ENCODE assay signal across 22 cellular contexts in genomic region chr17:18205861-18206260, GRCh38. TPM values are rescaled to one million over a fixed set of nuclear protein-coding genes. Genes with fewer than 3 reads are reported as not detected.
A peak's percentile ranks its signal among the peaks of the same experiment; 100 is the strongest.
DNase-seq lines count a peak whose midpoint lies in the region; ATAC-seq, FAIRE-seq and TF ChIP-seq lines count a peak whose summit lies in the region.
"Had no signal": no experiment of that assay in that cellular context is flagged by ENCODE, and none has a peak within 500 bp of the region (broad histone marks: within the 10 kb centered on the region; RNA-seq: fewer than 3 reads in every experiment).

No MANE protein-coding gene starts in this region.

- H3K23ac ChIP-seq in H1 (ENCODE audit: insufficient read length) = no peak overlapping the region

- POLR2A ChIA-PET in H1 (lab: Charles Lee; ENCODE audit: partially characterized antibody) = interaction anchor here (1.6 kb wide), 1 partner anchor 22 kb away, joined by 6 read pairs; the partner anchor contains the start of gene ALKBH5

- no peak overlapping the region for H2AK5ac ChIP-seq in H1 (ENCODE audit: low read depth, low read length)

- peaks cover 9 to 23% of the 10 kb centered on the region in 2 experiments for H4K20me1 ChIP-seq in H1 (replicated peaks in 1 of 2; ENCODE audit: control insufficient read depth in 1 of 2, insufficient read depth in 2 of 2, low read length in 2 of 2)

- H2BK20ac ChIP-seq in H1 (ENCODE audit: low read length) = no peak overlapping the region

- no peaks in the 10 kb centered on the region for H3K23me2 ChIP-seq in H1 (ENCODE audit: low read depth, low read length)

- no peak overlapping the region for H3K4me2 ChIP-seq in H1 (ENCODE audit: insufficient read depth in 1 of 2, low read depth in 2 of 2, low read length in 2 of 2)

- no peak overlapping the region for H3K56ac ChIP-seq in H1 (replicated peaks; ENCODE audit: insufficient read length, low read depth, low read length)

- peak overlapping the region; percentile 35; the same call in 1 of the 2 replicates for H2BK5ac ChIP-seq in H1 (ENCODE audit: low read depth, low read length)

- no peak for TF ChIP-seq POLR2A in H1 (IDR thresholded peaks at IDR 0.05; ENCODE audit: control extremely low read depth in 1 of 2, low read depth in 2 of 2, low read length in 2 of 2)

- ATAC-seq in left ventricle myocardium superior = peak; percentile 11
- no peak for ATAC-seq in right cardiac atrium
- ATAC-seq: HCT116 had no signal

- H3K9me3 Mint-ChIP-seq in activated T-helper 1 cell treated with anti-CD3 and anti-CD28 coated beads, Interleukin-12 subunit alpha, Interleukin-12 subunit beta, Interleukin-2, Interleukin-4 antibody, amounts not matched to agents 30 ng/mL and 10 ng/mL and 1 ng/mL, durations not matched to agents 14 hours and 24 hours and 36 hours = no peaks in the 10 kb centered on the region
- H3K9me3 Mint-ChIP-seq in activated T-helper 2 cell treated with anti-CD3 and anti-CD28 coated beads, Interferon-gamma antibody, Interleukin-2, Interleukin-4, amounts not matched to agents 10 μg/mL and 5 μg/mL and 100 μg/mL, durations not matched to agents 14 hours and 24 hours and 36 hours = no peaks in the 10 kb centered on the region
- H3K9me3 Mint-ChIP-seq: IgD-negative memory B cell had no signal

- no peak overlapping the region for H2BK120ac ChIP-seq in H1 (replicated peaks; ENCODE audit: low read depth, low read length)

- TF ChIP-seq EP300 in H1 (IDR thresholded peaks at IDR 0.05; ENCODE audit: borderline replicate concordance in 1 of 2, low read depth in 2 of 2, low read length in 2 of 2) = no peak

- H3K14ac ChIP-seq in H1 (ENCODE audit: insufficient read length) = no peak overlapping the region

- H3K4me1 ChIP-seq in right cardiac atrium (ENCODE audit: control insufficient read depth, insufficient read depth, low read length) = no peaks in the 10 kb centered on the region
- peaks cover 0 to 8% (median 3%) of the 10 kb centered on the region in 4 experiments; a peak in 5 of 7 replicates for H3K4me1 ChIP-seq in H1 (replicated peaks in 1 of 4; ENCODE audit: control insufficient read depth in 3 of 4, insufficient read depth in 4 of 4, low read length in 3 of 4)

- no peak overlapping the region for H3K18ac ChIP-seq in H1 (ENCODE audit: extremely low read depth, low read length)

- no peak for DNase-seq in left ventricle myocardium superior
- no peak for DNase-seq in right cardiac atrium
- no peak for DNase-seq in activated T-helper 1 cell treated with anti-CD3 and anti-CD28 coated beads, Interleukin-12 subunit alpha, Interleukin-12 subunit beta, Interleukin-2, Interleukin-4 antibody, amounts not matched to agents 30 ng/mL and 10 ng/mL and 1 ng/mL, durations not matched to agents 14 hours and 24 hours and 36 hours (ENCODE audit: low spot score)
- no peak for DNase-seq in H1 (ENCODE audit: low read depth in 1 of 2, low spot score in 2 of 2)
- no peak for DNase-seq in activated T-helper 2 cell treated with anti-CD3 and anti-CD28 coated beads, Interferon-gamma antibody, Interleukin-2, Interleukin-4, amounts not matched to agents 10 μg/mL and 5 μg/mL and 100 μg/mL, durations not matched to agents 14 hours and 24 hours and 36 hours (ENCODE audit: low spot score)
- no peak for DNase-seq in AG08395 (ENCODE audit: low spot score)
- DNase-seq in NCI-H2171 (lab: John Stamatoyannopoulos, UW) = no peak
- DNase-seq: Calu3; CD4-positive, alpha-beta memory T cell; DMS53; Kasumi-1; NCI-H1105; NCI-H1694 treated with DMSO at 0.1 percent for 48 hours; NCI-H2107; NCI-H226; NCI-H524 treated with DMSO at 0.1 percent for 48 hours; SIG-M5 had no signal

- no peaks in the 10 kb centered on the region for H3K27me3 ChIP-seq in right cardiac atrium (ENCODE audit: control insufficient read depth, insufficient read depth)
- no peaks in the 10 kb centered on the region for H3K27me3 ChIP-seq in H1 (replicated peaks in 1 of 4; ENCODE audit: control insufficient read depth in 3 of 4, extremely low read depth in 1 of 4, insufficient read depth in 3 of 4, low read length in 3 of 4)

- H4K8ac ChIP-seq in H1 (ENCODE audit: extremely low read depth, insufficient read depth, low read length) = no peak overlapping the region

- peaks cover 6 to 43% (median 19%) of the 10 kb centered on the region in 4 experiments; a peak in 6 of 8 replicates for H3K36me3 ChIP-seq in H1 (ENCODE audit: control insufficient read depth in 2 of 4, insufficient read depth in 4 of 4, low read length in 3 of 4)

- H3K27ac ChIP-seq in right cardiac atrium (ENCODE audit: low read length) (no peak overlapping the region), H1 (ENCODE audit: low read depth, low read length) (no peak overlapping the region)
- H3K27ac ChIP-seq: HL-60 had no signal

- H3K79me2 ChIP-seq in H1 (ENCODE audit: control insufficient read depth in 1 of 2, insufficient read depth in 2 of 2, low read length in 2 of 2) = peaks cover 0 to 32% of the 10 kb centered on the region in 2 experiments; a peak in 2 of 4 replicates

- peak overlapping the region; percentile 29 for H3K27ac Mint-ChIP-seq in activated T-helper 1 cell treated with anti-CD3 and anti-CD28 coated beads, Interleukin-12 subunit alpha, Interleukin-12 subunit beta, Interleukin-2, Interleukin-4 antibody, amounts not matched to agents 30 ng/mL and 10 ng/mL and 1 ng/mL, durations not matched to agents 14 hours and 24 hours and 36 hours
- H3K27ac Mint-ChIP-seq in activated T-helper 2 cell treated with anti-CD3 and anti-CD28 coated beads, Interferon-gamma antibody, Interleukin-2, Interleukin-4, amounts not matched to agents 10 μg/mL and 5 μg/mL and 100 μg/mL, durations not matched to agents 14 hours and 24 hours and 36 hours = no peak overlapping the region
- H3K27ac Mint-ChIP-seq: B cell had no signal

- H2BK15ac ChIP-seq in H1 (ENCODE audit: low read length) = no peak overlapping the region

- TF ChIP-seq CTCF in H1 (IDR thresholded peaks at IDR 0.05; ENCODE audit: control extremely low read depth in 1 of 3, insufficient read depth in 1 of 3, low read depth in 1 of 3, low read length in 3 of 3) = no peak

- H3K4me3 ChIP-seq in right cardiac atrium (ENCODE audit: low read length) (no peak overlapping the region), H1 (ENCODE audit: extremely low read depth in 1 of 4, insufficient read depth in 2 of 4, low read depth in 3 of 4, low read length in 4 of 4) (no peak overlapping the region)

- no peaks in the 10 kb centered on the region for H3K9me3 ChIP-seq in right cardiac atrium (ENCODE audit: control insufficient read depth, low read length)
- no peaks in the 10 kb centered on the region for H3K9me3 ChIP-seq in H1 (ENCODE audit: insufficient read depth in 2 of 2, low read depth in 1 of 2, low read length in 1 of 2)

- no peak overlapping the region for H4K5ac ChIP-seq in H1 (ENCODE audit: insufficient read length, low read depth, low read length)

- no peak overlapping the region for H3K4ac ChIP-seq in H1 (replicated peaks; ENCODE audit: insufficient read length, low read depth, low read length)

- no peak overlapping the region for H2AFZ ChIP-seq in H1 (ENCODE audit: low read length)

- no peaks in the 10 kb centered on the region for H3K27me3 Mint-ChIP-seq in activated T-helper 1 cell treated with anti-CD3 and anti-CD28 coated beads, Interleukin-12 subunit alpha, Interleukin-12 subunit beta, Interleukin-2, Interleukin-4 antibody, amounts not matched to agents 30 ng/mL and 10 ng/mL and 1 ng/mL, durations not matched to agents 14 hours and 24 hours and 36 hours (ENCODE audit: insufficient read depth)
- H3K27me3 Mint-ChIP-seq in activated T-helper 2 cell treated with anti-CD3 and anti-CD28 coated beads, Interferon-gamma antibody, Interleukin-2, Interleukin-4, amounts not matched to agents 10 μg/mL and 5 μg/mL and 100 μg/mL, durations not matched to agents 14 hours and 24 hours and 36 hours (ENCODE audit: low read depth) = no peaks in the 10 kb centered on the region
- H3K27me3 Mint-ChIP-seq: B cell; CD4-positive, alpha-beta memory T cell; IgD-negative memory B cell had no signal

- peaks cover 38% of the 10 kb centered on the region for H3K36me3 Mint-ChIP-seq in activated T-helper 1 cell treated with anti-CD3 and anti-CD28 coated beads, Interleukin-12 subunit alpha, Interleukin-12 subunit beta, Interleukin-2, Interleukin-4 antibody, amounts not matched to agents 30 ng/mL and 10 ng/mL and 1 ng/mL, durations not matched to agents 14 hours and 24 hours and 36 hours (ENCODE audit: low read depth)
- peaks cover 58% of the 10 kb centered on the region for H3K36me3 Mint-ChIP-seq in activated T-helper 2 cell treated with anti-CD3 and anti-CD28 coated beads, Interferon-gamma antibody, Interleukin-2, Interleukin-4, amounts not matched to agents 10 μg/mL and 5 μg/mL and 100 μg/mL, durations not matched to agents 14 hours and 24 hours and 36 hours (ENCODE audit: low read depth)
- H3K36me3 Mint-ChIP-seq: IgD-negative memory B cell had no signal

- peaks cover 3% of the 10 kb centered on the region for H3K4me1 Mint-ChIP-seq in activated T-helper 1 cell treated with anti-CD3 and anti-CD28 coated beads, Interleukin-12 subunit alpha, Interleukin-12 subunit beta, Interleukin-2, Interleukin-4 antibody, amounts not matched to agents 30 ng/mL and 10 ng/mL and 1 ng/mL, durations not matched to agents 14 hours and 24 hours and 36 hours (ENCODE audit: low read depth)
- no peaks in the 10 kb centered on the region for H3K4me1 Mint-ChIP-seq in activated T-helper 2 cell treated with anti-CD3 and anti-CD28 coated beads, Interferon-gamma antibody, Interleukin-2, Interleukin-4, amounts not matched to agents 10 μg/mL and 5 μg/mL and 100 μg/mL, durations not matched to agents 14 hours and 24 hours and 36 hours (ENCODE audit: low read depth)

- peaks cover 19% of the 10 kb centered on the region for H3K79me1 ChIP-seq in H1 (ENCODE audit: low read depth, low read length)

- H3K4me3 Mint-ChIP-seq in activated T-helper 1 cell treated with anti-CD3 and anti-CD28 coated beads, Interleukin-12 subunit alpha, Interleukin-12 subunit beta, Interleukin-2, Interleukin-4 antibody, amounts not matched to agents 30 ng/mL and 10 ng/mL and 1 ng/mL, durations not matched to agents 14 hours and 24 hours and 36 hours = no peak overlapping the region
- H3K4me3 Mint-ChIP-seq in activated T-helper 2 cell treated with anti-CD3 and anti-CD28 coated beads, Interferon-gamma antibody, Interleukin-2, Interleukin-4, amounts not matched to agents 10 μg/mL and 5 μg/mL and 100 μg/mL, durations not matched to agents 14 hours and 24 hours and 36 hours (ENCODE audit: low read depth) = no peak overlapping the region
- H3K4me3 Mint-ChIP-seq: B cell; CD4-positive, alpha-beta memory T cell; IgD-negative memory B cell had no signal

- intact Hi-C loops in left ventricle myocardium superior (cut with micrococcal nuclease) = no loop called here
- intact Hi-C loops in right cardiac atrium (cut with DNase I) = loop anchor here in 1 of 4 donors (10.0 kb wide), 1 partner anchor 59 kb away; the partner anchor contains the start of gene MIEF2
- intact Hi-C loops in activated T-helper 1 cell treated with anti-CD3 and anti-CD28 coated beads, Interleukin-12 subunit alpha, Interleukin-12 subunit beta, Interleukin-2, Interleukin-4 antibody, amounts not matched to agents 30 ng/mL and 10 ng/mL and 1 ng/mL, durations not matched to agents 14 hours and 24 hours and 36 hours (cut with micrococcal nuclease) = no loop called here
- intact Hi-C loops in activated T-helper 2 cell treated with anti-CD3 and anti-CD28 coated beads, Interferon-gamma antibody, Interleukin-2, Interleukin-4, amounts not matched to agents 10 μg/mL and 5 μg/mL and 100 μg/mL, durations not matched to agents 14 hours and 24 hours and 36 hours (cut with micrococcal nuclease) = no loop called here

- FAIRE-seq in H1 (lab: Jason Lieb, UNC) = no peak
- FAIRE-seq: RCC 7860 had no signal

- H4K91ac ChIP-seq in H1 (replicated peaks; ENCODE audit: insufficient read length, low read length) = no peak overlapping the region

- no peak for TF ChIP-seq RAD21 in H1 (IDR thresholded peaks at IDR 0.05 in 1 of 2, conservative IDR thresholded peaks at IDR 0.05 in 1 of 2; ENCODE audit: low read depth in 2 of 2, low read length in 2 of 2)

- CTCF ChIA-PET in H1 (lab: Charles Lee; ENCODE audit: partially characterized antibody) = interaction anchor here (1.1 to 8.5 kb wide), 7 partner anchors 8 to 67 kb away, joined by 3 to 78 read pairs (median 4); no protein-coding TSS in a partner anchor

- no peak overlapping the region for H2BK12ac ChIP-seq in H1 (ENCODE audit: low read depth, low read length)

- no peak overlapping the region for H3K9ac ChIP-seq in H1 (replicated peaks in 1 of 4; ENCODE audit: extremely low read depth in 1 of 4, low read depth in 3 of 4, low read length in 3 of 4)

- 79% methylated on average over 2 of the region's 2 CpGs for WGBS in right cardiac atrium
- 93% methylated on average over 2 of the region's 2 CpGs; no CpG with 5 or more reads in 1 of the 2 experiments for WGBS in H1 (ENCODE audit: extremely low coverage in 1 of 2, insufficient coverage in 1 of 2, insufficient read length in 1 of 2, insufficient replicate concordance in 2 of 2, low coverage in 1 of 2, low lambda C conversion rate in 2 of 2, missing lambda C conversion rate in 1 of 2), 2 experiments

RNA-seq across cellular contexts. Expression of gene LLGL1, which starts 19.6 kb away (rescaled TPM):
- total RNA-seq in left ventricle myocardium superior (9.0 TPM), right cardiac atrium (10 to 100 TPM; 11.2 to 13.9 (median 12.6) TPM)
- polyA plus RNA-seq in right cardiac atrium (8.6 TPM), H1 (2011; rRNA removed) (107 and 137 TPM in 2 replicates)
- 22.6 and 23.4 TPM in 2 replicates for total RNA-seq in activated T-helper 1 cell treated with anti-CD3 and anti-CD28 coated beads, Interleukin-12 subunit alpha, Interleukin-12 subunit beta, Interleukin-2, Interleukin-4 antibody, amounts not matched to agents 30 ng/mL and 10 ng/mL and 1 ng/mL, durations not matched to agents 14 hours and 24 hours and 36 hours
- 71.3 and 72.8 TPM in 2 replicates for total RNA-seq in H1 (2021; fragmentation: NEBNext Ultra II Directional; extraction: Animal tissue kit (Norgen Biotek cat#: 25700))
- polyA plus RNA-seq in H1 (2011; cell fraction: cytosol; rRNA removed) = 95.0 TPM
- 119 TPM for polyA plus RNA-seq in H1 (2011; cell fraction: nucleus; rRNA removed)
- polyA plus RNA-seq in H1 (2012, experiment 1 of 2) = 45.9 to 70.7 TPM (median 65.3 TPM) in 4 replicates
- 66.3 TPM for polyA plus RNA-seq in H1 (2012, experiment 2 of 2)
- 30.5 TPM for polyA plus RNA-seq in H1 (2013, experiment 1 of 2)
- 29.6 TPM for polyA plus RNA-seq in H1 (2013, experiment 2 of 2)
- polyA minus RNA-seq in H1 (2011; rRNA and poly(A)+ RNA removed) = 61.7 and 89.9 TPM in 2 replicates
- polyA minus RNA-seq in H1 (2011; cell fraction: cytosol; rRNA and poly(A)+ RNA removed) = 61.0 TPM
- 46.1 TPM for polyA minus RNA-seq in H1 (2011; cell fraction: nucleus; rRNA and poly(A)+ RNA removed)
- total RNA-seq in activated T-helper 2 cell treated with anti-CD3 and anti-CD28 coated beads, Interferon-gamma antibody, Interleukin-2, Interleukin-4, amounts not matched to agents 10 μg/mL and 5 μg/mL and 100 μg/mL, durations not matched to agents 14 hours and 24 hours and 36 hours = 23.0 and 24.7 TPM in 2 replicates

RNA-seq across cellular contexts. Expression of gene ALKBH5, which starts 22.2 kb away (rescaled TPM):
- total RNA-seq in left ventricle myocardium superior (197 TPM), right cardiac atrium (100 to 1,000 TPM; 180 to 195 (median 185) TPM)
- polyA plus RNA-seq in right cardiac atrium (112 TPM), H1 (2011; rRNA removed) (63.7 and 66.5 TPM in 2 replicates)
- 127 and 128 TPM in 2 replicates for total RNA-seq in activated T-helper 1 cell treated with anti-CD3 and anti-CD28 coated beads, Interleukin-12 subunit alpha, Interleukin-12 subunit beta, Interleukin-2, Interleukin-4 antibody, amounts not matched to agents 30 ng/mL and 10 ng/mL and 1 ng/mL, durations not matched to agents 14 hours and 24 hours and 36 hours
- 86.4 and 86.6 TPM in 2 replicates for total RNA-seq in H1 (2021; fragmentation: NEBNext Ultra II Directional; extraction: Animal tissue kit (Norgen Biotek cat#: 25700))
- 58.7 TPM for polyA plus RNA-seq in H1 (2011; cell fraction: cytosol; rRNA removed)
- 46.3 TPM for polyA plus RNA-seq in H1 (2011; cell fraction: nucleus; rRNA removed)
- 39.8 to 45.6 TPM (median 42.8 TPM) in 4 replicates for polyA plus RNA-seq in H1 (2012, experiment 1 of 2)
- polyA plus RNA-seq in H1 (2012, experiment 2 of 2) = 74.9 TPM
- polyA plus RNA-seq in H1 (2013, experiment 1 of 2) = 45.3 TPM
- polyA plus RNA-seq in H1 (2013, experiment 2 of 2) = 45.3 TPM
- 74.1 and 101 TPM in 2 replicates for polyA minus RNA-seq in H1 (2011; rRNA and poly(A)+ RNA removed)
- 76.5 TPM for polyA minus RNA-seq in H1 (2011; cell fraction: cytosol; rRNA and poly(A)+ RNA removed)
- 35.4 TPM for polyA minus RNA-seq in H1 (2011; cell fraction: nucleus; rRNA and poly(A)+ RNA removed)
- total RNA-seq in activated T-helper 2 cell treated with anti-CD3 and anti-CD28 coated beads, Interferon-gamma antibody, Interleukin-2, Interleukin-4, amounts not matched to agents 10 μg/mL and 5 μg/mL and 100 μg/mL, durations not matched to agents 14 hours and 24 hours and 36 hours = 164 and 165 TPM in 2 replicates

RNA-seq across cellular contexts. Expression of gene FLII, which starts 52.7 kb away (rescaled TPM):
- total RNA-seq in left ventricle myocardium superior (292 TPM), right cardiac atrium (100 to 1,000 TPM; 176 to 217 (median 194) TPM)
- polyA plus RNA-seq in right cardiac atrium (166 TPM), H1 (2011; rRNA removed) (549 and 674 TPM in 2 replicates)
- 268 and 275 TPM in 2 replicates for total RNA-seq in activated T-helper 1 cell treated with anti-CD3 and anti-CD28 coated beads, Interleukin-12 subunit alpha, Interleukin-12 subunit beta, Interleukin-2, Interleukin-4 antibody, amounts not matched to agents 30 ng/mL and 10 ng/mL and 1 ng/mL, durations not matched to agents 14 hours and 24 hours and 36 hours
- 300 and 324 TPM in 2 replicates for total RNA-seq in H1 (2021; fragmentation: NEBNext Ultra II Directional; extraction: Animal tissue kit (Norgen Biotek cat#: 25700))
- polyA plus RNA-seq in H1 (2011; cell fraction: cytosol; rRNA removed) = 437 TPM
- polyA plus RNA-seq in H1 (2011; cell fraction: nucleus; rRNA removed) = 871 TPM
- polyA plus RNA-seq in H1 (2012, experiment 1 of 2) = 271 to 422 TPM (median 386 TPM) in 4 replicates
- polyA plus RNA-seq in H1 (2012, experiment 2 of 2) = 333 TPM
- 161 TPM for polyA plus RNA-seq in H1 (2013, experiment 1 of 2)
- 153 TPM for polyA plus RNA-seq in H1 (2013, experiment 2 of 2)
- polyA minus RNA-seq in H1 (2011; rRNA and poly(A)+ RNA removed) = 400 and 457 TPM in 2 replicates
- polyA minus RNA-seq in H1 (2011; cell fraction: cytosol; rRNA and poly(A)+ RNA removed) = 246 TPM
- 198 TPM for polyA minus RNA-seq in H1 (2011; cell fraction: nucleus; rRNA and poly(A)+ RNA removed)
- total RNA-seq in activated T-helper 2 cell treated with anti-CD3 and anti-CD28 coated beads, Interferon-gamma antibody, Interleukin-2, Interleukin-4, amounts not matched to agents 10 μg/mL and 5 μg/mL and 100 μg/mL, durations not matched to agents 14 hours and 24 hours and 36 hours = 334 and 340 TPM in 2 replicates

RNA-seq across cellular contexts. Expression of gene MIEF2, which starts 54.6 kb away (rescaled TPM):
- total RNA-seq in left ventricle myocardium superior (32.2 TPM), right cardiac atrium (10 to 100 TPM; 17.6 to 20.7 (median 19.6) TPM)
- polyA plus RNA-seq in right cardiac atrium (13.1 TPM), H1 (2011; rRNA removed) (24.9 and 39.6 TPM in 2 replicates)
- 5.8 and 7.0 TPM in 2 replicates for total RNA-seq in activated T-helper 1 cell treated with anti-CD3 and anti-CD28 coated beads, Interleukin-12 subunit alpha, Interleukin-12 subunit beta, Interleukin-2, Interleukin-4 antibody, amounts not matched to agents 30 ng/mL and 10 ng/mL and 1 ng/mL, durations not matched to agents 14 hours and 24 hours and 36 hours
- total RNA-seq in H1 (2021; fragmentation: NEBNext Ultra II Directional; extraction: Animal tissue kit (Norgen Biotek cat#: 25700)) = 9.9 and 12.4 TPM in 2 replicates
- polyA plus RNA-seq in H1 (2011; cell fraction: cytosol; rRNA removed) = 25.9 TPM
- 28.3 TPM for polyA plus RNA-seq in H1 (2011; cell fraction: nucleus; rRNA removed)
- polyA plus RNA-seq in H1 (2012, experiment 1 of 2) = 6.3 to 11.5 TPM (median 11.1 TPM) in 4 replicates
- 9.9 TPM for polyA plus RNA-seq in H1 (2012, experiment 2 of 2)
- polyA plus RNA-seq in H1 (2013, experiment 1 of 2) = 4.7 TPM
- polyA plus RNA-seq in H1 (2013, experiment 2 of 2) = 4.4 TPM
- polyA minus RNA-seq in H1 (2011; rRNA and poly(A)+ RNA removed) = 10.8 and 14.9 TPM in 2 replicates
- polyA minus RNA-seq in H1 (2011; cell fraction: cytosol; rRNA and poly(A)+ RNA removed) = 20.9 TPM
- polyA minus RNA-seq in H1 (2011; cell fraction: nucleus; rRNA and poly(A)+ RNA removed) = 23.0 TPM
- 6.8 and 7.9 TPM in 2 replicates for total RNA-seq in activated T-helper 2 cell treated with anti-CD3 and anti-CD28 coated beads, Interferon-gamma antibody, Interleukin-2, Interleukin-4, amounts not matched to agents 10 μg/mL and 5 μg/mL and 100 μg/mL, durations not matched to agents 14 hours and 24 hours and 36 hours
